1 cellular context compared by ENCODE assay signal in genomic region chr12:76032043-76032981, GRCh38.
TF ChIP-seq lines count a peak whose summit lies in the region.

No MANE protein-coding gene starts in this region.

TF ChIP-seq in IMR-90, 13 proteins besides CTCF, POLR2A, EP300 and RAD21 (continued from another document):
- TF ChIP-seq CHD1 (IDR thresholded peaks at IDR 0.05; ENCODE audit: low read depth, low read length) (peak; percentile 46; the same call in 1 of the 2 replicates), CEBPB (IDR thresholded peaks at IDR 0.05; ENCODE audit: low read depth, low read length) (peak; percentile 71), NFE2L2 (IDR thresholded peaks at IDR 0.05; ENCODE audit: low read depth, low read length) (no peak), SMC3 (IDR thresholded peaks at IDR 0.05; ENCODE audit: low read depth, low read length) (no peak), USF2 (IDR thresholded peaks at IDR 0.05; ENCODE audit: low read depth, low read length) (no peak), RCOR1 (IDR thresholded peaks at IDR 0.05; ENCODE audit: insufficient replicate concordance, low read length) (no peak)
TF ChIP-seq in IMR-90: peak in this region for 2.
